Comparison of ENCODE assay signal across 16 cellular contexts in the genomic region with DNA sequence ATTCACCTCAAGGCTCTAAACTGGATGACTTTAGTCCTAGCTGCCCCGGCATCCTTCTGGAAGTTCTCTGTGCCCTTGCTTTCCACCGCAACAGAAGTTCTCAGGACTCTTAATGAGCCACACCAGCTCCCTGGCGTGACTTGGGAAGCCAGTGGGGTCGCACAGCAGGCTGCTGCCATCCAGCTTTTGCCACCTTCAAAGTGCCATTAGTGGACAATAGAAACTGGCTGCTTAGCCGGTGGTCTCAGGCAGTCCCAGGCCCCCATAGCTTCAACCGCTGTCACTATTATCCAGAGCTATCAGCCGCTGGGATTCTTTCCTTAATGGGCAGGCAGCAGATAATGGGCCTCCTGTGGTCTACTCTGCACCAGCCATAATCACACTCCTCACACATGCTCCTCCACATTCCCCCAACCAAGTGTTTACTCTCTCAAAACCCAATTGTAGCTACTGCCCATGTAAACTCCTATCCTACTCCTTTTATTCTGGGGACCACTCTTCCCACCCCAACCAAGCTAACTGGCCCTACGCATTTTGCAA.
"Had no signal": no experiment of that assay in that cellular context is flagged by ENCODE, and none has a peak within 500 bp of the region (broad histone marks: within the 10 kb centered on the region; RNA-seq: fewer than 3 reads in every experiment).

No MANE protein-coding gene starts in this region.

- H3K4me3 Mint-ChIP-seq: activated T-cell treated with anti-CD3 and anti-CD28 coated beads, Interleukin-2, amount 50 U/mL, for 4 hours; T-helper 1 cell treated with Interleukin-12 subunit alpha and Interleukin-12 subunit beta and Interleukin-4 antibody, amounts not matched to agents 30 μg/mL and 1 μg/mL, for 36 hours had no signal

- H3K27me3 ChIP-seq: gastrocnemius medialis, heart right ventricle, suprapubic skin had no signal

- H3K4me3 ChIP-seq: gastrocnemius medialis, heart right ventricle, left ventricle myocardium inferior, suprapubic skin had no signal

- ATAC-seq: activated T-cell treated with anti-CD3 and anti-CD28 coated beads, Interleukin-2, amount 50 U/mL, for 4 hours; gastrocnemius medialis; stimulated activated naive CD8-positive, alpha-beta T cell treated with anti-CD3 and anti-CD28 coated beads, Interleukin-15, Interleukin-2, amounts not matched to agents 100 U/mL and 50 U/mL, for 24 hours had no signal

- H3K9me3 Mint-ChIP-seq: activated T-cell treated with anti-CD3 and anti-CD28 coated beads, Interleukin-2, amount 50 U/mL, for 4 hours; T-helper 1 cell treated with Interleukin-12 subunit alpha and Interleukin-12 subunit beta and Interleukin-4 antibody, amounts not matched to agents 30 μg/mL and 1 μg/mL, for 36 hours had no signal

- H3K36me3 ChIP-seq: gastrocnemius medialis, heart right ventricle, left ventricle myocardium inferior, suprapubic skin had no signal

- DNase-seq: activated CD4-positive, alpha-beta T cell treated with anti-CD3 and anti-CD28 coated beads, Interleukin-2, amount 50 U/mL, for 48 hours; activated gamma-delta T cell; activated T-cell treated with anti-CD3 and anti-CD28 coated beads, Interleukin-2, amount 50 U/mL, for 4 hours; caudate nucleus; cortex of kidney; effector CD8-positive, alpha-beta T cell; gastrocnemius medialis; heart right ventricle; kidney; left ventricle myocardium inferior; nucleus accumbens; stimulated activated CD4-positive, alpha-beta T cell treated with anti-CD3 and anti-CD28 coated beads, Interleukin-2, amount 100 ng/mL, for 48 hours; stimulated activated naive CD8-positive, alpha-beta T cell treated with anti-CD3 and anti-CD28 coated beads, Interleukin-15, Interleukin-2, amounts not matched to agents 100 U/mL and 50 U/mL, for 24 hours had no signal

- H3K4me1 ChIP-seq: gastrocnemius medialis had no signal

- H3K9me3 ChIP-seq: gastrocnemius medialis, heart right ventricle, left ventricle myocardium inferior, suprapubic skin had no signal

- H3K27ac Mint-ChIP-seq: progenitor cell of endocrine pancreas; T-helper 1 cell treated with Interleukin-12 subunit alpha and Interleukin-12 subunit beta and Interleukin-4 antibody, amounts not matched to agents 30 μg/mL and 1 μg/mL, for 36 hours had no signal

- H3K27ac ChIP-seq: gastrocnemius medialis, heart right ventricle, left ventricle myocardium inferior, suprapubic skin had no signal
